11 cellular contexts compared by ENCODE assay signal in genomic region chr20:2348336-2348735, GRCh38. TPM values are rescaled to one million over a fixed set of nuclear protein-coding genes. Genes with fewer than 3 reads are reported as not detected.
"Had no signal": no experiment of that assay in that cellular context is flagged by ENCODE, and none has a peak within 500 bp of the region (broad histone marks: within the 10 kb centered on the region; RNA-seq: fewer than 3 reads in every experiment).

No MANE protein-coding gene starts in this region.

- H3K36me3 ChIP-seq: HAP-1 had no signal

- DNase-seq: GOT3, H7, HFFc6, KG1 had no signal

- H3K27ac Mint-ChIP-seq: HFFc6 had no signal

- H3K9me3 ChIP-seq: HAP-1 had no signal

- H3K27ac ChIP-seq: HL-60 had no signal

- H3K4me3 Mint-ChIP-seq: HFFc6 had no signal

- H3K4me3 ChIP-seq: HAP-1, K562 had no signal

- ATAC-seq: HCT116, HepG2, K562 had no signal

RNA-seq across cellular contexts. Expression of gene TGM6, which starts 32.4 kb away (rescaled TPM):
- total RNA-seq: H4, H7, HepG2, HFFc6, HT1080, K562 had no signal
- polyA plus RNA-seq: HepG2, K562 had no signal

RNA-seq across cellular contexts. Expression of gene TGM3, which starts 52.5 kb away (rescaled TPM):
- total RNA-seq: H4, HepG2, HT1080, K562 had no signal
- polyA plus RNA-seq: HepG2, K562 had no signal
